Comparison of ENCODE assay signal across 23 cellular contexts in genomic region chr1:160307455-160307854, GRCh38. TPM values are rescaled to one million over a fixed set of nuclear protein-coding genes. Genes with fewer than 3 reads are reported as not detected.
DNase-seq lines count a peak whose midpoint lies in the region; ATAC-seq and TF ChIP-seq lines count a peak whose summit lies in the region.
"Had no signal": no experiment of that assay in that cellular context is flagged by ENCODE, and none has a peak within 500 bp of the region (broad histone marks: within the 10 kb centered on the region; RNA-seq: fewer than 3 reads in every experiment).

No MANE protein-coding gene starts in this region.

- no peak overlapping the region for H3K27ac Mint-ChIP-seq in activated naive CD8-positive, alpha-beta T cell treated with anti-CD3 and anti-CD28 coated beads for 36 hours
- H3K27ac Mint-ChIP-seq: HFFc6; progenitor cell of endocrine pancreas; T-helper 1 cell treated with Interleukin-12 subunit alpha and Interleukin-12 subunit beta and Interleukin-4 antibody, amounts not matched to agents 30 μg/mL and 1 μg/mL, for 36 hours had no signal

- peak overlapping the region; percentile 34; the same call in 1 of the 2 replicates for H3K9ac ChIP-seq in iPS-20b (ENCODE audit: low read depth, low read length)

- peak overlapping the region in 55 of 59 donors; percentile 4 to 76 (median 63) for H3K27ac ChIP-seq in dorsolateral prefrontal cortex
- peak overlapping the region; percentile 64 for H3K27ac ChIP-seq in iPS-20b (ENCODE audit: low read length)
- peak overlapping the region; percentile 69 for H3K27ac ChIP-seq in temporal lobe (ENCODE audit: low read depth, low read length)
- H3K27ac ChIP-seq: esophagus muscularis mucosa, vagina had no signal

- intact Hi-C loops in Right ventricle myocardium inferior (cut with DNase I) (no loop called here), cardiac septum (cut with DNase I) (no loop called here), dorsolateral prefrontal cortex (cut with DNase I) (no loop called here)

- no peak for TF ChIP-seq CTCF in dorsolateral prefrontal cortex (IDR thresholded peaks at IDR 0.05 in 54 of 56, conservative IDR thresholded peaks at IDR 0.05 in 2 of 56; ENCODE audit: low read depth in 1 of 56, partially characterized antibody in 56 of 56)

- no peaks in the 10 kb centered on the region for H3K9me3 Mint-ChIP-seq in activated naive CD8-positive, alpha-beta T cell treated with anti-CD3 and anti-CD28 coated beads for 36 hours
- H3K9me3 Mint-ChIP-seq: CD4-positive, alpha-beta memory T cell; HFFc6; naive thymus-derived CD4-positive, alpha-beta T cell; T-helper 1 cell treated with Interleukin-12 subunit alpha and Interleukin-12 subunit beta and Interleukin-4 antibody, amounts not matched to agents 30 μg/mL and 1 μg/mL, for 36 hours had no signal

- H3K4me1 Mint-ChIP-seq in activated naive CD8-positive, alpha-beta T cell treated with anti-CD3 and anti-CD28 coated beads for 36 hours: peaks cover 2% of the 10 kb centered on the region
- H3K4me1 Mint-ChIP-seq: naive thymus-derived CD4-positive, alpha-beta T cell had no signal

- peak; percentile 68 for ATAC-seq in Right ventricle myocardium inferior
- ATAC-seq: left lobe of liver; naive thymus-derived CD4-positive, alpha-beta T cell; stimulated activated naive CD8-positive, alpha-beta T cell treated with anti-CD3 and anti-CD28 coated beads, Interleukin-15, Interleukin-2, amounts not matched to agents 100 U/mL and 50 U/mL, for 24 hours had no signal

- no peak overlapping the region for H3K4me3 Mint-ChIP-seq in activated naive CD8-positive, alpha-beta T cell treated with anti-CD3 and anti-CD28 coated beads for 36 hours
- H3K4me3 Mint-ChIP-seq: CD4-positive, alpha-beta memory T cell; HFFc6; naive thymus-derived CD4-positive, alpha-beta T cell; T-helper 1 cell treated with Interleukin-12 subunit alpha and Interleukin-12 subunit beta and Interleukin-4 antibody, amounts not matched to agents 30 μg/mL and 1 μg/mL, for 36 hours had no signal

- H3K4me1 ChIP-seq in iPS-20b (ENCODE audit: insufficient read depth, low read length): peaks cover 23% of the 10 kb centered on the region
- H3K4me1 ChIP-seq: esophagus muscularis mucosa, vagina had no signal

- DNase-seq in Right ventricle myocardium inferior (ENCODE audit: missing footprints): no peak
- no peak for DNase-seq in cardiac septum (ENCODE audit: low spot score)
- no peak for DNase-seq in dorsolateral prefrontal cortex
- no peak for DNase-seq in activated naive CD8-positive, alpha-beta T cell treated with anti-CD3 and anti-CD28 coated beads for 36 hours
- no peak for DNase-seq in ureter (ENCODE audit: low spot score)
- no peak for DNase-seq in NOMO-1 treated with DMSO at 0.1 percent for 48 hours (lab: John Stamatoyannopoulos, UW; ENCODE audit: unreplicated experiment)
- DNase-seq: aorta; CD4-positive, alpha-beta memory T cell; cortex of kidney; DMS79 treated with DMSO at 0.1 percent for 48 hours; HFFc6; naive thymus-derived CD4-positive, alpha-beta T cell; NK-92 treated with Interleukin-12 subunit alpha and Interleukin-12 subunit beta, amount 100 ng/mL, for 24 hours; SHP77; stimulated activated CD4-positive, alpha-beta T cell treated with anti-CD3 and anti-CD28 coated beads, Interleukin-12 subunit alpha, Interleukin-12 subunit beta, amount 100 ng/mL, for 4 hours; stimulated activated naive CD8-positive, alpha-beta T cell treated with anti-CD3 and anti-CD28 coated beads, Interleukin-15, Interleukin-2, amounts not matched to agents 100 U/mL and 50 U/mL, for 24 hours had no signal

- H3K36me3 ChIP-seq in iPS-20b (ENCODE audit: insufficient read depth, low read depth, low read length): peaks cover 85% of the 10 kb centered on the region

- no peaks in the 10 kb centered on the region for H3K27me3 Mint-ChIP-seq in activated naive CD8-positive, alpha-beta T cell treated with anti-CD3 and anti-CD28 coated beads for 36 hours
- H3K27me3 Mint-ChIP-seq: CD4-positive, alpha-beta memory T cell; naive thymus-derived CD4-positive, alpha-beta T cell; progenitor cell of endocrine pancreas had no signal

- H3K27me3 ChIP-seq in dorsolateral prefrontal cortex (no peaks in the 10 kb centered on the region), iPS-20b (ENCODE audit: insufficient read depth, low read length) (no peaks in the 10 kb centered on the region)
- H3K27me3 ChIP-seq: esophagus muscularis mucosa, vagina had no signal

- H3K4me3 ChIP-seq in dorsolateral prefrontal cortex: no peak overlapping the region
- peak overlapping the region; percentile 53; the same call in 1 of the 2 replicates for H3K4me3 ChIP-seq in iPS-20b (ENCODE audit: low read length)
- H3K4me3 ChIP-seq: esophagus muscularis mucosa, vagina had no signal

- peaks cover 15% of the 10 kb centered on the region for H3K36me3 Mint-ChIP-seq in activated naive CD8-positive, alpha-beta T cell treated with anti-CD3 and anti-CD28 coated beads for 36 hours

- H3K9me3 ChIP-seq in iPS-20b (ENCODE audit: insufficient read depth, low read depth, low read length): no peaks in the 10 kb centered on the region
- H3K9me3 ChIP-seq: esophagus muscularis mucosa, vagina had no signal

RNA-seq across cellular contexts. Expression of gene PEX19, which starts 22.5 kb away (rescaled TPM):
- total RNA-seq in Right ventricle myocardium inferior (102 TPM), cardiac septum (68.9 TPM), dorsolateral prefrontal cortex (100 to 1,000 TPM in 52 of 120 experiments, 10 to 100 TPM in 68; 63.4 to 123 (median 97.5) TPM), temporal lobe (21.1 TPM), ureter (102 TPM)
- 10 to 100 TPM; 49.8 to 52.1 TPM for total RNA-seq in activated naive CD8-positive, alpha-beta T cell treated with anti-CD3 and anti-CD28 coated beads for 36 hours

RNA-seq across cellular contexts. Expression of gene COPA, which starts 35.6 kb away (rescaled TPM):
- 84.2 TPM for total RNA-seq in Right ventricle myocardium inferior
- total RNA-seq in cardiac septum: 118 TPM
- 100 to 1,000 TPM; 107 to 252 (median 197) TPM for total RNA-seq in dorsolateral prefrontal cortex
- total RNA-seq in temporal lobe: 121 TPM
- total RNA-seq in activated naive CD8-positive, alpha-beta T cell treated with anti-CD3 and anti-CD28 coated beads for 36 hours: 100 to 1,000 TPM; 110 to 119 TPM
- 164 TPM for total RNA-seq in ureter

RNA-seq across cellular contexts. Expression of gene NCSTN, which starts 35.7 kb away (rescaled TPM):
- 66.7 TPM for total RNA-seq in Right ventricle myocardium inferior
- 53.7 TPM for total RNA-seq in cardiac septum
- 10 to 100 TPM; 44.1 to 95.7 (median 60.5) TPM for total RNA-seq in dorsolateral prefrontal cortex
- total RNA-seq in temporal lobe: 72.5 TPM
- 10 to 100 TPM; 49.5 to 53.5 TPM for total RNA-seq in activated naive CD8-positive, alpha-beta T cell treated with anti-CD3 and anti-CD28 coated beads for 36 hours
- 95.6 TPM for total RNA-seq in ureter

RNA-seq across cellular contexts. Expression of gene DCAF8, which starts 45.1 kb away (rescaled TPM):
- 142 TPM for total RNA-seq in Right ventricle myocardium inferior
- total RNA-seq in cardiac septum: 123 TPM
- total RNA-seq in dorsolateral prefrontal cortex: 100 to 1,000 TPM; 111 to 260 (median 188) TPM
- total RNA-seq in temporal lobe: 47.9 TPM
- 10 to 100 TPM; 86.9 to 94.1 TPM for total RNA-seq in activated naive CD8-positive, alpha-beta T cell treated with anti-CD3 and anti-CD28 coated beads for 36 hours
- total RNA-seq in ureter: 137 TPM

RNA-seq across cellular contexts. Expression of gene NHLH1, which starts 59.4 kb away (rescaled TPM):
- total RNA-seq in Right ventricle myocardium inferior (not detected), cardiac septum (not detected), dorsolateral prefrontal cortex (1 to 10 TPM in 50 of 120 experiments, under 1 TPM in 68, not detected in 2; 0.18 to 3.4 (median 0.90) TPM), temporal lobe (0.98 TPM), ureter (not detected)
- total RNA-seq in activated naive CD8-positive, alpha-beta T cell treated with anti-CD3 and anti-CD28 coated beads for 36 hours: under 1 TPM; 0.34 to 0.52 TPM
- total RNA-seq: esophagus muscularis mucosa, vagina had no signal
